13 cellular contexts compared by ENCODE assay signal in the genomic region with DNA sequence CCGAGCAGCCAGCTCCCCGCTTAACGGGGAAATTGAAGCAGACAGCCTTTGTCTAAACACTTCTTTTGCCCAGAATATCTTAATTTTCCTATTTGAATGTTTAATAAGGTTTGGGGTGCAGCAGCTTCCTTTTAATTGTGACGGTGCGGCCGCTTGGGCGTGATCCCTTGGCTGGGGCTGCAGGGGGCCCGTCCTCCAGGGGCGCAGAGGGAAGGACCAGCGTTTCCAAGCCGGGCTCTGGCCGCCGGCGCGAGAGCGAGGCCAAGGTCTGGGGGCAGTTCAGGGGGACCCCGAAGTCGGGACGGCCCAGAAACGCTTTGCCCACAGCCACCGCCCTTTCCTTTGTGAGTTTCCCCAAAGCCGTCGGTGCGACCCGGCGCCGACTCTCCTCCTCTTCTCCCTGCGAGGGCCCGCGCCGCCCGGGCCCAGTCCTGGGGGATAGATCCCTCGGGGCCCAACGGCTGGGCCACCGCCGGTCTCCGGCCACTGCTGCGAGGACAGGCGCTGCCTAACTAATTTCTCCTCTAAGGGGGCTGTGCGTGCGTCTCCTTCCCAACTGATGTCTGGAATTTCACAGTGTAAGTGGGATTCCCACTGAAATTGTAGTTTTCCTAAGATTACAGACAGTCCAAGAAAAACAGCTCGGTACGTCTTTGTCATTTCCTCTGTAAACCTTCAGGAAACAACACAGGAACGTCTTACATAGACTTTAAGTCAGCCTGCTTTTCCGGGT.
A peak's percentile ranks its signal among the peaks of the same experiment; 100 is the strongest.
DNase-seq lines count a peak whose midpoint lies in the region; ATAC-seq and TF ChIP-seq lines count a peak whose summit lies in the region.
"Had no signal": no experiment of that assay in that cellular context is flagged by ENCODE, and none has a peak within 500 bp of the region (broad histone marks: within the 10 kb centered on the region; RNA-seq: fewer than 3 reads in every experiment).

No MANE protein-coding gene starts in this region.

- peaks cover 3% of the 10 kb centered on the region for H3K4me1 Mint-ChIP-seq in activated CD4-positive, alpha-beta T cell treated with anti-CD3 and anti-CD28 coated beads, Interleukin-2, amount 10 ng/mL, durations not matched to agents 7 days and 5 days
- H3K4me1 Mint-ChIP-seq in T-cell (peaks cover 12 to 20% (median 19%) of the 10 kb centered on the region in 3 donors), immature natural killer cell (peaks cover 0 to 1% of the 10 kb centered on the region in 2 donors)

- peak; percentile 9 for DNase-seq in activated CD4-positive, alpha-beta T cell treated with anti-CD3 and anti-CD28 coated beads for 48 hours
- no peak for DNase-seq in activated CD4-positive, alpha-beta T cell treated with anti-CD3 and anti-CD28 coated beads, Interleukin-2, amount 10 ng/mL, durations not matched to agents 7 days and 5 days
- no peak for DNase-seq in T-cell
- peak; percentile 12 for DNase-seq in fibroblast of the aortic adventitia (ENCODE audit: low read depth)
- DNase-seq in renal cortical epithelial cell (ENCODE audit: low read depth), result peak; percentile 4
- no peak for DNase-seq in immature natural killer cell
- DNase-seq in central memory CD4-positive, alpha-beta T cell, result no peak
- DNase-seq: cerebellar nuclear complex, NCI-H526 treated with DMSO at 0.1 percent for 48 hours, occipital lobe, SK-N-SH had no signal

- no peaks in the 10 kb centered on the region for H3K36me3 Mint-ChIP-seq in activated CD4-positive, alpha-beta T cell treated with anti-CD3 and anti-CD28 coated beads, Interleukin-2, amount 10 ng/mL, durations not matched to agents 7 days and 5 days (ENCODE audit: low read depth)
- no peaks in the 10 kb centered on the region for H3K36me3 Mint-ChIP-seq in T-cell
- H3K36me3 Mint-ChIP-seq in immature natural killer cell, result peaks cover 0 to 4% (median 0%) of the 10 kb centered on the region in 3 donors

- POLR2A ChIA-PET in activated CD4-positive, alpha-beta T cell treated with anti-CD3 and anti-CD28 coated beads, Interleukin-2, amount 10 ng/mL, durations not matched to agents 7 days and 5 days (lab: Charles Lee), result no interaction called here
- POLR2A ChIA-PET in T-cell (lab: Charles Lee), result no interaction called here

- ATAC-seq in T-cell (replicated peaks in 1 of 4), result no peak
- no peak for ATAC-seq in GM21529 (IDR thresholded peaks at IDR 0.05; ENCODE audit: unreplicated experiment)
- ATAC-seq: HCT116 had no signal

- no peaks in the 10 kb centered on the region for H3K9me3 Mint-ChIP-seq in activated CD4-positive, alpha-beta T cell treated with anti-CD3 and anti-CD28 coated beads, Interleukin-2, amount 10 ng/mL, durations not matched to agents 7 days and 5 days
- no peaks in the 10 kb centered on the region for H3K9me3 Mint-ChIP-seq in T-cell
- peaks cover 0 to 7% (median 0%) of the 10 kb centered on the region in 6 donors for H3K9me3 Mint-ChIP-seq in immature natural killer cell

- no peak overlapping the region for H3K4me3 Mint-ChIP-seq in activated CD4-positive, alpha-beta T cell treated with anti-CD3 and anti-CD28 coated beads, Interleukin-2, amount 10 ng/mL, durations not matched to agents 7 days and 5 days
- H3K4me3 Mint-ChIP-seq in T-cell, result peak overlapping the region; percentile 40 to 78 (median 63)
- peak overlapping the region in 1 of 5 donors; percentile 61 for H3K4me3 Mint-ChIP-seq in immature natural killer cell

- H3K27ac Mint-ChIP-seq in activated CD4-positive, alpha-beta T cell treated with anti-CD3 and anti-CD28 coated beads, Interleukin-2, amount 10 ng/mL, durations not matched to agents 7 days and 5 days, result no peak overlapping the region
- H3K27ac Mint-ChIP-seq in T-cell (no peak overlapping the region), immature natural killer cell (no peak overlapping the region)

- CTCF ChIA-PET in activated CD4-positive, alpha-beta T cell treated with anti-CD3 and anti-CD28 coated beads, Interleukin-2, amount 10 ng/mL, durations not matched to agents 7 days and 5 days (lab: Charles Lee), result interaction anchor here (1.4 kb wide), 2 partner anchors 17 to 151 kb away, joined by 3 read pairs; no protein-coding TSS in a partner anchor
- CTCF ChIA-PET in T-cell (lab: Charles Lee), result no interaction called here

- no peak for TF ChIP-seq CTCF in fibroblast of the aortic adventitia (IDR thresholded peaks at IDR 0.05; ENCODE audit: insufficient read depth, low read length)

- H3K4me3 ChIP-seq in fibroblast of the aortic adventitia (ENCODE audit: low read depth, low read length), result no peak overlapping the region

- H3K27me3 Mint-ChIP-seq in activated CD4-positive, alpha-beta T cell treated with anti-CD3 and anti-CD28 coated beads, Interleukin-2, amount 10 ng/mL, durations not matched to agents 7 days and 5 days, result peaks cover 83% of the 10 kb centered on the region
- H3K27me3 Mint-ChIP-seq in T-cell (peaks cover 78 to 87% of the 10 kb centered on the region in 2 donors), immature natural killer cell (ENCODE audit: low read depth in 3 of 3) (peaks cover 20 to 54% (median 22%) of the 10 kb centered on the region in 3 donors)

Comparison
In these comparisons a context has a peak if more than half of its experiments do, and no peak if none do; other contexts are left out.
1. DNase-seq: peak in activated CD4-positive, alpha-beta T cell treated with anti-CD3 and anti-CD28 coated beads for 48 hours (single experiment), fibroblast of the aortic adventitia (single experiment) and renal cortical epithelial cell (single experiment); none in activated CD4-positive, alpha-beta T cell treated with anti-CD3 and anti-CD28 coated beads, Interleukin-2, amount 10 ng/mL, durations not matched to agents 7 days and 5 days (single experiment), T-cell (0 of 34), immature natural killer cell (0 of 3) and central memory CD4-positive, alpha-beta T cell (single experiment).